ENCODE assay signal across 10 cellular contexts in genomic region chr2:121283670-121284245, GRCh38. TPM values are rescaled to one million over a fixed set of nuclear protein-coding genes. Genes with fewer than 3 reads are reported as not detected.
DNase-seq lines count a peak whose midpoint lies in the region; TF ChIP-seq lines count a peak whose summit lies in the region.
"Had no signal": no experiment of that assay in that cellular context is flagged by ENCODE, and none has a peak within 500 bp of the region (broad histone marks: within the 10 kb centered on the region; RNA-seq: fewer than 3 reads in every experiment).

No MANE protein-coding gene starts in this region.

- no peak overlapping the region for H3K27ac Mint-ChIP-seq in activated naive CD4-positive, alpha-beta T cell treated with anti-CD3 and anti-CD28 coated beads, Interleukin-2, amount 10 ng/mL, durations not matched to agents 7 days and 5 days
- no peak overlapping the region for H3K27ac Mint-ChIP-seq in activated CD4-positive, alpha-beta memory T cell treated with anti-CD3 and anti-CD28 coated beads, Interleukin-2, amount 10 ng/mL, durations not matched to agents 7 days and 5 days

- DNase-seq in activated naive CD4-positive, alpha-beta T cell treated with anti-CD3 and anti-CD28 coated beads, Interleukin-2, amount 10 ng/mL, durations not matched to agents 7 days and 5 days, result no peak
- DNase-seq in activated naive CD4-positive, alpha-beta T cell (lab: John Stamatoyannopoulos, UW), result no peak
- DNase-seq in activated CD4-positive, alpha-beta memory T cell treated with anti-CD3 and anti-CD28 coated beads, Interleukin-2, amount 10 ng/mL, durations not matched to agents 7 days and 5 days, result no peak
- DNase-seq in lower leg skin (ENCODE audit: low spot score in 2 of 2) (peak in 1 of 2 donors; percentile 70), transverse colon (no peak), NOMO-1 treated with dmso at 0.1 percent for 144 hours (lab: John Stamatoyannopoulos, UW; ENCODE audit: unreplicated experiment) (no peak), NCI-H526 treated with DMSO at 0.1 percent for 48 hours (lab: John Stamatoyannopoulos, UW) (no peak), NCI-H2227 (lab: John Stamatoyannopoulos, UW; ENCODE audit: unreplicated experiment) (no peak)
- DNase-seq: SHP77 had no signal

- peak overlapping the region; percentile 48 for H3K4me3 ChIP-seq in lower leg skin (ENCODE audit: low read depth, poor library complexity, severe bottlenecking)
- H3K4me3 ChIP-seq in transverse colon, result peak overlapping the region; percentile 57 to 80 (median 72)

- H3K9me3 Mint-ChIP-seq in activated naive CD4-positive, alpha-beta T cell treated with anti-CD3 and anti-CD28 coated beads, Interleukin-2, amount 10 ng/mL, durations not matched to agents 7 days and 5 days, result no peaks in the 10 kb centered on the region
- H3K9me3 Mint-ChIP-seq in activated CD4-positive, alpha-beta memory T cell treated with anti-CD3 and anti-CD28 coated beads, Interleukin-2, amount 10 ng/mL, durations not matched to agents 7 days and 5 days, result no peaks in the 10 kb centered on the region

- H3K27me3 ChIP-seq in transverse colon, result peaks cover 34% of the 10 kb centered on the region

- POLR2A ChIA-PET in activated CD4-positive, alpha-beta memory T cell treated with anti-CD3 and anti-CD28 coated beads, Interleukin-2, amount 10 ng/mL, durations not matched to agents 7 days and 5 days (lab: Charles Lee), result no interaction called here

- in situ Hi-C loops in transverse colon (cut with MboI; ENCODE audit: low pct_ligation_motif_present in 1 of 4, low pct_unique_long_range_greater_than_20kb in 1 of 4, low sequenced_read_pairs in 3 of 4), result no loop called here

- H3K4me1 Mint-ChIP-seq in activated naive CD4-positive, alpha-beta T cell treated with anti-CD3 and anti-CD28 coated beads, Interleukin-2, amount 10 ng/mL, durations not matched to agents 7 days and 5 days, result peaks cover 4% of the 10 kb centered on the region
- H3K4me1 Mint-ChIP-seq in activated CD4-positive, alpha-beta memory T cell treated with anti-CD3 and anti-CD28 coated beads, Interleukin-2, amount 10 ng/mL, durations not matched to agents 7 days and 5 days, result peaks cover 8% of the 10 kb centered on the region

- TF ChIP-seq CTCF in lower leg skin (IDR thresholded peaks at IDR 0.05) (no peak), transverse colon (IDR thresholded peaks at IDR 0.05) (no peak)

- no peaks in the 10 kb centered on the region for H3K36me3 ChIP-seq in transverse colon
- H3K36me3 ChIP-seq: heart left ventricle had no signal

- H3K27me3 Mint-ChIP-seq in activated naive CD4-positive, alpha-beta T cell treated with anti-CD3 and anti-CD28 coated beads, Interleukin-2, amount 10 ng/mL, durations not matched to agents 7 days and 5 days, result peaks cover 86% of the 10 kb centered on the region
- H3K27me3 Mint-ChIP-seq in activated CD4-positive, alpha-beta memory T cell treated with anti-CD3 and anti-CD28 coated beads, Interleukin-2, amount 10 ng/mL, durations not matched to agents 7 days and 5 days, result peaks cover 42% of the 10 kb centered on the region

- H3K4me3 Mint-ChIP-seq in activated naive CD4-positive, alpha-beta T cell treated with anti-CD3 and anti-CD28 coated beads, Interleukin-2, amount 10 ng/mL, durations not matched to agents 7 days and 5 days, result peak overlapping the region; percentile 53
- H3K4me3 Mint-ChIP-seq in activated CD4-positive, alpha-beta memory T cell treated with anti-CD3 and anti-CD28 coated beads, Interleukin-2, amount 10 ng/mL, durations not matched to agents 7 days and 5 days, result peak overlapping the region; percentile 49

- peaks cover 0 to 34% (median 15%) of the 10 kb centered on the region in 4 donors for H3K4me1 ChIP-seq in transverse colon

- no peak for TF ChIP-seq EP300 in transverse colon (IDR thresholded peaks at IDR 0.05; ENCODE audit: low read depth)

- H3K36me3 Mint-ChIP-seq in activated naive CD4-positive, alpha-beta T cell treated with anti-CD3 and anti-CD28 coated beads, Interleukin-2, amount 10 ng/mL, durations not matched to agents 7 days and 5 days, result no peaks in the 10 kb centered on the region
- no peaks in the 10 kb centered on the region for H3K36me3 Mint-ChIP-seq in activated CD4-positive, alpha-beta memory T cell treated with anti-CD3 and anti-CD28 coated beads, Interleukin-2, amount 10 ng/mL, durations not matched to agents 7 days and 5 days (ENCODE audit: low read depth)

- intact Hi-C loops in lower leg skin (cut with DNase I; ENCODE audit: low total_unique reads) (no loop called here), transverse colon (cut with DNase I; ENCODE audit: low total_unique reads) (no loop called here)

- H3K27ac ChIP-seq in transverse colon, result peak overlapping the region; percentile 88 to 96 (median 93)
- H3K27ac ChIP-seq: heart left ventricle had no signal

- 54 to 57% methylated on average over 6 of the region's 6 CpGs for WGBS in lower leg skin, 2 donors
- WGBS in transverse colon (ENCODE audit: low coverage in 1 of 2), 2 donors, result 45 to 60% methylated on average over 3 to 6 of the region's 6 CpGs

- no peak for TF ChIP-seq POLR2A in lower leg skin (IDR thresholded peaks at IDR 0.05)
- TF ChIP-seq POLR2A in transverse colon (IDR thresholded peaks at IDR 0.05), result no peak

- CTCF ChIA-PET in activated naive CD4-positive, alpha-beta T cell treated with anti-CD3 and anti-CD28 coated beads, Interleukin-2, amount 10 ng/mL, durations not matched to agents 7 days and 5 days (lab: Charles Lee), result no interaction called here
- CTCF ChIA-PET in activated CD4-positive, alpha-beta memory T cell treated with anti-CD3 and anti-CD28 coated beads, Interleukin-2, amount 10 ng/mL, durations not matched to agents 7 days and 5 days (lab: Charles Lee), result no interaction called here

- no peaks in the 10 kb centered on the region for H3K9me3 ChIP-seq in transverse colon
- H3K9me3 ChIP-seq: heart left ventricle had no signal

RNA-seq across cellular contexts. Expression of gene TFCP2L1, which starts 1.2 kb away (rescaled TPM):
- total RNA-seq in activated CD4-positive, alpha-beta memory T cell treated with anti-CD3 and anti-CD28 coated beads, Interleukin-2, amount 10 ng/mL, durations not matched to agents 7 days and 5 days, result under 1 TPM; 0.08 to 0.28 TPM
- total RNA-seq in lower leg skin (10 to 100 TPM; 18.3 to 75.8 (median 49.3) TPM), transverse colon (100 to 1,000 TPM in 3 of 4 donors, 10 to 100 TPM in 1; 52.7 to 167 (median 146) TPM)

Comparison
In these comparisons a context has a peak if more than half of its experiments do, and no peak if none do; other contexts are left out.
1. RNA of gene TFCP2L1, which starts 1.2 kb away (total RNA-seq): 52.7 to 167 TPM in transverse colon and 18.3 to 75.8 TPM in lower leg skin; 0.08 to 0.28 TPM in activated CD4-positive, alpha-beta memory T cell treated with anti-CD3 and anti-CD28 coated beads, Interleukin-2, amount 10 ng/mL, durations not matched to agents 7 days and 5 days; every median in the first group is over 10 times any median in the second.